In genomic region chr2:126558029-126558428, GRCh38 we compare ENCODE assay signal across 28 cellular contexts.
"Had no signal": no experiment of that assay in that cellular context is flagged by ENCODE, and none has a peak within 500 bp of the region (broad histone marks: within the 10 kb centered on the region; RNA-seq: fewer than 3 reads in every experiment).

No MANE protein-coding gene starts in this region.

- H3K4me1 Mint-ChIP-seq: nephron progenitor cell; neural crest cell; stimulated activated effector memory CD8-positive, alpha-beta T cell treated with anti-CD3 and anti-CD28 coated beads, Interleukin-12 subunit alpha, Interleukin-12 subunit beta, amount 100 ng/mL, for 72 hours; stimulated activated naive B cell treated with anti-CD40 and anti-IgM and Interleukin-4, amounts not matched to agents 10 μg/mL and 1 μg/mL and 100 μg/mL, for 72 hours had no signal

- DNase-seq: nephron progenitor cell; occipital lobe; ovary; psoas muscle; right cardiac atrium; right lobe of liver; sigmoid colon; small intestine; stimulated activated CD4-positive, alpha-beta T cell treated with anti-CD3 and anti-CD28 coated beads, Interleukin-15, amount 100 ng/mL, for 24 hours; stimulated activated CD4-positive, alpha-beta T cell treated with anti-CD3 and anti-CD28 coated beads, Interleukin-2, amount 100 ng/mL, for 24 hours; stimulated activated CD4-positive, alpha-beta T cell treated with anti-CD3 and anti-CD28 coated beads, Interleukin-2, amount 100 ng/mL, for 48 hours; stimulated activated CD4-positive, alpha-beta T cell treated with anti-CD3 and anti-CD28 coated beads, Interleukin-4, amount 100 ng/mL, for 24 hours; stimulated activated naive B cell treated with anti-CD40 and anti-IgM and Interleukin-4, amounts not matched to agents 10 μg/mL and 1 μg/mL and 100 μg/mL, for 72 hours; stimulated activated naive CD4-positive, alpha-beta T cell treated with Interleukin-2 at 50 U/mL for 16 hours; stomach; thyroid gland; trophoblast cell had no signal

- H3K27ac ChIP-seq: ovary, parathyroid adenoma, psoas muscle, right lobe of liver, sigmoid colon, stomach, thoracic aorta, thyroid gland, tibial nerve, upper lobe of left lung, vagina had no signal

- ATAC-seq: psoas muscle; right cardiac atrium; right lobe of liver; stimulated activated effector memory CD8-positive, alpha-beta T cell treated with anti-CD3 and anti-CD28 coated beads, Interleukin-12 subunit alpha, Interleukin-12 subunit beta, amount 100 ng/mL, for 72 hours; stimulated activated naive B cell treated with anti-CD40 and anti-IgM and Interleukin-4, amounts not matched to agents 10 μg/mL and 1 μg/mL and 100 μg/mL, for 72 hours had no signal

- FAIRE-seq: small intestine, urothelium cell line had no signal

- H3K4me3 ChIP-seq: ovary, psoas muscle, right lobe of liver, sigmoid colon, stomach, thoracic aorta, thyroid gland, tibial nerve, upper lobe of left lung, vagina had no signal

- H3K27me3 Mint-ChIP-seq: progenitor cell of endocrine pancreas had no signal

- H3K9ac ChIP-seq: parathyroid adenoma had no signal

- H3K27me3 ChIP-seq: ovary, right lobe of liver, sigmoid colon, stomach, thyroid gland, tibial nerve, upper lobe of left lung, vagina had no signal

- H3K36me3 ChIP-seq: ovary, right lobe of liver, sigmoid colon, stomach, thoracic aorta, thyroid gland, tibial nerve, upper lobe of left lung, vagina had no signal

- H2AFZ ChIP-seq: parathyroid adenoma had no signal

- H3K36me3 Mint-ChIP-seq: natural killer cell treated with Interleukin-12 subunit alpha and Interleukin-12 subunit beta and Interleukin-15 and Interleukin-18, amount 100 ng/mL, for 72 hours; stimulated activated effector memory CD8-positive, alpha-beta T cell treated with anti-CD3 and anti-CD28 coated beads, Interleukin-12 subunit alpha, Interleukin-12 subunit beta, amount 100 ng/mL, for 72 hours; stimulated activated naive B cell treated with anti-CD40 and anti-IgM and Interleukin-4, amounts not matched to agents 10 μg/mL and 1 μg/mL and 100 μg/mL, for 72 hours had no signal

- H3K4me3 Mint-ChIP-seq: natural killer cell treated with Interleukin-12 subunit alpha and Interleukin-12 subunit beta and Interleukin-15 and Interleukin-18, amount 100 ng/mL, for 72 hours; nephron progenitor cell; neural crest cell; stimulated activated effector memory CD8-positive, alpha-beta T cell treated with anti-CD3 and anti-CD28 coated beads, Interleukin-12 subunit alpha, Interleukin-12 subunit beta, amount 100 ng/mL, for 72 hours; stimulated activated naive B cell treated with anti-CD40 and anti-IgM and Interleukin-4, amounts not matched to agents 10 μg/mL and 1 μg/mL and 100 μg/mL, for 72 hours; stimulated activated naive CD8-positive, alpha-beta T cell treated with anti-CD3 and anti-CD28 coated beads, Interleukin-15, Interleukin-2, amounts not matched to agents 100 ng/mL and 50 ng/mL, for 24 hours had no signal

- H3K27ac Mint-ChIP-seq: natural killer cell treated with Interleukin-12 subunit alpha and Interleukin-12 subunit beta and Interleukin-15 and Interleukin-18, amount 100 ng/mL, for 72 hours; nephron progenitor cell; progenitor cell of endocrine pancreas; stimulated activated effector memory CD8-positive, alpha-beta T cell treated with anti-CD3 and anti-CD28 coated beads, Interleukin-12 subunit alpha, Interleukin-12 subunit beta, amount 100 ng/mL, for 72 hours; stimulated activated naive B cell treated with anti-CD40 and anti-IgM and Interleukin-4, amounts not matched to agents 10 μg/mL and 1 μg/mL and 100 μg/mL, for 72 hours; stimulated activated naive CD8-positive, alpha-beta T cell treated with anti-CD3 and anti-CD28 coated beads, Interleukin-15, Interleukin-2, amounts not matched to agents 100 ng/mL and 50 ng/mL, for 24 hours had no signal

- H3K4me1 ChIP-seq: parathyroid adenoma, psoas muscle, right lobe of liver, sigmoid colon, stomach, thyroid gland, tibial nerve, upper lobe of left lung, vagina had no signal

- H3K9me3 ChIP-seq: ovary, psoas muscle, right lobe of liver, thoracic aorta, thyroid gland, upper lobe of left lung, vagina had no signal

- H3K9me3 Mint-ChIP-seq: stimulated activated effector memory CD8-positive, alpha-beta T cell treated with anti-CD3 and anti-CD28 coated beads, Interleukin-12 subunit alpha, Interleukin-12 subunit beta, amount 100 ng/mL, for 72 hours had no signal
